In the genomic region with DNA sequence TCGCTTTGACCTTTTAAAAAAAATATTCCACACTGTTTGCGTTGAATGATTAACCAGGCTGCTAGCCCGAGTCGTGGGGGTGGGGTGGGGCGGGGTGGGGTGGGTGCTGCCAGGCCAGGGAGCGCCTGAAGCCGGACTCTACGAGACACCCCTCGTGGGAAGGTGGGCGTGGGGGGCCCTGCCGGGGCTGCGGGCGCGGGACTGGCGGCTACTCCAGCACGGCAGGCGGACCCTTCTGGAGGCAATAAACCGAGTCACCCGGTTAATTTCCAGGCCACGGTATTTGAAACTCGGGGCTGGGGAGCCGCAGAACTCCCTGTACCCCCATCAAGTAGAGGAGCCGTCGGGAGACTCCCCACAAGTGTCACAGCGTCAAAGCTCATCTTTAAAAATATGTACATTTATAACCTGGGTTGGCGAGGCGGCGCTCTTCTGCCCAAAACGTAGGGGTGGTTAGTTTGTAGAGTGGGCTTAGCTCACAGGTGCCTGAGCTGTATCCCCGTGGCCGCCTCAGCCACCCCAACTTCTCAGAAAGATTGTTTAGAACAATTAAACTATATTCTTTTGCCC, we compare ENCODE assay signal across 8 cellular contexts. TPM values are rescaled to one million over a fixed set of nuclear protein-coding genes. Genes with fewer than 3 reads are reported as not detected.
DNase-seq lines count a peak whose midpoint lies in the region; ATAC-seq, FAIRE-seq and TF ChIP-seq lines count a peak whose summit lies in the region.

No MANE protein-coding gene starts in this region.

- intact Hi-C loops in naive thymus-derived CD4-positive, alpha-beta T cell (cut with micrococcal nuclease), result loop anchor here (1.0 to 10.0 kb wide), 19 partner anchors 24 to 1644 kb away; partner anchors contain the start of genes COMMD1 (in 2 of the 2), PEX13 (in 2 of the 2), EHBP1 (in 1 of the 2) and MDH1 (in 1 of the 2)

- H3K27ac Mint-ChIP-seq in effector memory CD8-positive, alpha-beta T cell, result peak overlapping the region; percentile 91 to 94
- H3K27ac Mint-ChIP-seq in naive thymus-derived CD4-positive, alpha-beta T cell, result peak overlapping the region; percentile 53 to 95 (median 93)

- H3K79me2 ChIP-seq in DOHH2 (ENCODE audit: control insufficient read depth, low read length), result peaks cover 61% of the 10 kb centered on the region

- TF ChIP-seq EP300 in Ishikawa (IDR thresholded peaks at IDR 0.05; ENCODE audit: borderline replicate concordance), result no peak

- H3K4me2 ChIP-seq in DOHH2 (ENCODE audit: low read length), result peak overlapping the region; percentile 73

- peak; percentile 7; the same call in 1 of the 2 replicates for TF ChIP-seq RAD21 in Ishikawa (IDR thresholded peaks at IDR 0.05; ENCODE audit: low read depth)

- POLR2A ChIA-PET in naive thymus-derived CD4-positive, alpha-beta T cell (lab: Charles Lee), result interaction anchor here (0.5 to 1.0 kb wide), 3 partner anchors 32 to 1226 kb away, joined by 3 to 4 read pairs (median 3); no protein-coding TSS in a partner anchor

- TF ChIP-seq CTCF in DOHH2 (IDR thresholded peaks at IDR 0.05; ENCODE audit: low read depth, low read length, poor library complexity, severe bottlenecking), result peak; percentile 57

- no peaks in the 10 kb centered on the region for H3K9me3 ChIP-seq in DOHH2 (ENCODE audit: control insufficient read depth, insufficient read depth, low read length)
- H3K9me3 ChIP-seq in naive thymus-derived CD4-positive, alpha-beta T cell (ENCODE audit: control insufficient read depth in 2 of 3, low read length in 3 of 3), result no peaks in the 10 kb centered on the region

- no peaks in the 10 kb centered on the region for H3K27me3 Mint-ChIP-seq in effector memory CD8-positive, alpha-beta T cell
- peaks cover 0 to 2% (median 0%) of the 10 kb centered on the region in 5 donors for H3K27me3 Mint-ChIP-seq in naive thymus-derived CD4-positive, alpha-beta T cell

- no peaks in the 10 kb centered on the region for H3K9me3 Mint-ChIP-seq in effector memory CD8-positive, alpha-beta T cell
- H3K9me3 Mint-ChIP-seq in naive thymus-derived CD4-positive, alpha-beta T cell, result no peaks in the 10 kb centered on the region

- peaks cover 29% of the 10 kb centered on the region for H4K20me1 ChIP-seq in DOHH2 (ENCODE audit: control insufficient read depth, insufficient read depth, low read depth, low read length)

- ATAC-seq in effector memory CD8-positive, alpha-beta T cell (replicated peaks), result peak; percentile 40
- ATAC-seq in naive thymus-derived CD4-positive, alpha-beta T cell, result peak; percentile 31

- H3F3A ChIP-seq in DOHH2 (ENCODE audit: control insufficient read depth, insufficient read depth), result no peaks in the 10 kb centered on the region

- H3K36me3 ChIP-seq in DOHH2 (ENCODE audit: control insufficient read depth, low read length), result peaks cover 13% of the 10 kb centered on the region
- peaks cover 0 to 10% (median 0%) of the 10 kb centered on the region in 3 experiments for H3K36me3 ChIP-seq in naive thymus-derived CD4-positive, alpha-beta T cell (ENCODE audit: control insufficient read depth in 2 of 3, insufficient read depth in 3 of 3, low read length in 3 of 3)

- FAIRE-seq in urothelium cell line (lab: Jason Lieb, UNC), result no peak

- DNase-seq in activated CD4-positive, alpha-beta T cell treated with anti-CD3 and anti-CD28 coated beads, Interleukin-2, amount 50 U/mL, for 4 hours, result peak; percentile 28 to 38
- peak; percentile 32 to 48 (median 43) for DNase-seq in effector memory CD8-positive, alpha-beta T cell
- DNase-seq in naive thymus-derived CD4-positive, alpha-beta T cell, result peak; percentile 25 to 52 (median 34)
- DNase-seq in urothelium cell line (ENCODE audit: low spot score) (peak; percentile 21), retina (no peak), kidney glomerular epithelial cell (lab: John Stamatoyannopoulos, UW) (no peak)

- CTCF ChIA-PET in naive thymus-derived CD4-positive, alpha-beta T cell (lab: Charles Lee), result interaction anchor here (0.6 kb wide), 2 partner anchors 30 to 308 kb away, joined by 4 read pairs; no protein-coding TSS in a partner anchor

- H3K4me3 ChIP-seq in DOHH2 (ENCODE audit: low read length), result peak overlapping the region; percentile 97
- H3K4me3 ChIP-seq in naive thymus-derived CD4-positive, alpha-beta T cell (ENCODE audit: low read length), result peak overlapping the region; percentile 98

- peaks cover 40 to 46% of the 10 kb centered on the region in 2 donors for H3K4me1 Mint-ChIP-seq in effector memory CD8-positive, alpha-beta T cell (ENCODE audit: low read depth in 2 of 2)
- peaks cover 42 to 59% (median 46%) of the 10 kb centered on the region in 7 donors for H3K4me1 Mint-ChIP-seq in naive thymus-derived CD4-positive, alpha-beta T cell

- no peaks in the 10 kb centered on the region for H3K9me2 ChIP-seq in DOHH2 (replicated peaks; ENCODE audit: control insufficient read depth, low read length)

- no peaks in the 10 kb centered on the region; the same call in 1 of the 2 replicates for H3K27me3 ChIP-seq in DOHH2 (ENCODE audit: control insufficient read depth, low read length)
- H3K27me3 ChIP-seq in naive thymus-derived CD4-positive, alpha-beta T cell (ENCODE audit: control insufficient read depth in 2 of 2, insufficient read depth in 2 of 2, low read length in 2 of 2), result no peaks in the 10 kb centered on the region

- peak overlapping the region; percentile 77 for H3K27ac ChIP-seq in DOHH2 (ENCODE audit: low read depth, low read length)
- peak overlapping the region; percentile 86 for H3K27ac ChIP-seq in naive thymus-derived CD4-positive, alpha-beta T cell (ENCODE audit: low read depth, low read length)

- H3K4me3 Mint-ChIP-seq in effector memory CD8-positive, alpha-beta T cell, result peak overlapping the region; percentile 94 to 96
- peak overlapping the region; percentile 82 to 93 (median 89) for H3K4me3 Mint-ChIP-seq in naive thymus-derived CD4-positive, alpha-beta T cell

- H3K36me3 Mint-ChIP-seq in effector memory CD8-positive, alpha-beta T cell (ENCODE audit: insufficient read depth), result peaks cover 25% of the 10 kb centered on the region
- peaks cover 0 to 10% (median 0%) of the 10 kb centered on the region in 5 donors for H3K36me3 Mint-ChIP-seq in naive thymus-derived CD4-positive, alpha-beta T cell

- peaks cover 58% of the 10 kb centered on the region for H3K4me1 ChIP-seq in DOHH2 (ENCODE audit: control insufficient read depth, low read length)
- peaks cover 42 to 51% of the 10 kb centered on the region in 2 donors for H3K4me1 ChIP-seq in naive thymus-derived CD4-positive, alpha-beta T cell (ENCODE audit: control insufficient read depth in 2 of 2, insufficient read depth in 2 of 2, low read length in 2 of 2)

TF ChIP-seq in Ishikawa, 13 proteins besides CTCF, POLR2A, EP300 and RAD21:
- TF ChIP-seq, protein P1, sequence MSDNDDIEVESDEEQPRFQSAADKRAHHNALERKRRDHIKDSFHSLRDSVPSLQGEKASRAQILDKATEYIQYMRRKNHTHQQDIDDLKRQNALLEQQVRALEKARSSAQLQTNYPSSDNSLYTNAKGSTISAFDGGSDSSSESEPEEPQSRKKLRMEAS (IDR thresholded peaks at IDR 0.05), result no peak
- TF ChIP-seq, protein P2, sequence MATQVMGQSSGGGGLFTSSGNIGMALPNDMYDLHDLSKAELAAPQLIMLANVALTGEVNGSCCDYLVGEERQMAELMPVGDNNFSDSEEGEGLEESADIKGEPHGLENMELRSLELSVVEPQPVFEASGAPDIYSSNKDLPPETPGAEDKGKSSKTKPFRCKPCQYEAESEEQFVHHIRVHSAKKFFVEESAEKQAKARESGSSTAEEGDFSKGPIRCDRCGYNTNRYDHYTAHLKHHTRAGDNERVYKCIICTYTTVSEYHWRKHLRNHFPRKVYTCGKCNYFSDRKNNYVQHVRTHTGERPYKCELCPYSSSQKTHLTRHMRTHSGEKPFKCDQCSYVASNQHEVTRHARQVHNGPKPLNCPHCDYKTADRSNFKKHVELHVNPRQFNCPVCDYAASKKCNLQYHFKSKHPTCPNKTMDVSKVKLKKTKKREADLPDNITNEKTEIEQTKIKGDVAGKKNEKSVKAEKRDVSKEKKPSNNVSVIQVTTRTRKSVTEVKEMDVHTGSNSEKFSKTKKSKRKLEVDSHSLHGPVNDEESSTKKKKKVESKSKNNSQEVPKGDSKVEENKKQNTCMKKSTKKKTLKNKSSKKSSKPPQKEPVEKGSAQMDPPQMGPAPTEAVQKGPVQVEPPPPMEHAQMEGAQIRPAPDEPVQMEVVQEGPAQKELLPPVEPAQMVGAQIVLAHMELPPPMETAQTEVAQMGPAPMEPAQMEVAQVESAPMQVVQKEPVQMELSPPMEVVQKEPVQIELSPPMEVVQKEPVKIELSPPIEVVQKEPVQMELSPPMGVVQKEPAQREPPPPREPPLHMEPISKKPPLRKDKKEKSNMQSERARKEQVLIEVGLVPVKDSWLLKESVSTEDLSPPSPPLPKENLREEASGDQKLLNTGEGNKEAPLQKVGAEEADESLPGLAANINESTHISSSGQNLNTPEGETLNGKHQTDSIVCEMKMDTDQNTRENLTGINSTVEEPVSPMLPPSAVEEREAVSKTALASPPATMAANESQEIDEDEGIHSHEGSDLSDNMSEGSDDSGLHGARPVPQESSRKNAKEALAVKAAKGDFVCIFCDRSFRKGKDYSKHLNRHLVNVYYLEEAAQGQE (IDR thresholded peaks at IDR 0.05; ENCODE audit: low read depth), result no peak
- no peak for TF ChIP-seq YY1 (IDR thresholded peaks at IDR 0.05; ENCODE audit: low read depth)
- TF ChIP-seq EGR1 (IDR thresholded peaks at IDR 0.05), result no peak
- TF ChIP-seq CEBPB (IDR thresholded peaks at IDR 0.05), result no peak
- TF ChIP-seq, protein P3, sequence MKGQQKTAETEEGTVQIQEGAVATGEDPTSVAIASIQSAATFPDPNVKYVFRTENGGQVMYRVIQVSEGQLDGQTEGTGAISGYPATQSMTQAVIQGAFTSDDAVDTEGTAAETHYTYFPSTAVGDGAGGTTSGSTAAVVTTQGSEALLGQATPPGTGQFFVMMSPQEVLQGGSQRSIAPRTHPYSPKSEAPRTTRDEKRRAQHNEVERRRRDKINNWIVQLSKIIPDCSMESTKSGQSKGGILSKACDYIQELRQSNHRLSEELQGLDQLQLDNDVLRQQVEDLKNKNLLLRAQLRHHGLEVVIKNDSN (IDR thresholded peaks at IDR 0.05), result no peak
- TF ChIP-seq NFIC (IDR thresholded peaks at IDR 0.05), result 0 out of 2 replicates have a peak, but pooled peaks have one; percentile 6

RNA-seq across cellular contexts. Expression of gene B3GNT2, which starts 1.2 kb away (rescaled TPM):
- total RNA-seq in naive thymus-derived CD4-positive, alpha-beta T cell, result 10 to 100 TPM; 16.9 to 37.0 (median 34.7) TPM
- polyA plus RNA-seq in naive thymus-derived CD4-positive, alpha-beta T cell, result 10 to 100 TPM; 16.3 to 20.3 TPM

Comparison
In these comparisons a context has a peak if more than half of its experiments do, and no peak if none do; other contexts are left out.
1. DNase-seq: peak in activated CD4-positive, alpha-beta T cell treated with anti-CD3 and anti-CD28 coated beads, Interleukin-2, amount 50 U/mL, for 4 hours (2 of 2), effector memory CD8-positive, alpha-beta T cell (3 of 3), naive thymus-derived CD4-positive, alpha-beta T cell (9 of 9) and urothelium cell line (single experiment); none in retina (single experiment) and kidney glomerular epithelial cell (single experiment).